2 cellular contexts compared by ENCODE assay signal in the genomic region with DNA sequence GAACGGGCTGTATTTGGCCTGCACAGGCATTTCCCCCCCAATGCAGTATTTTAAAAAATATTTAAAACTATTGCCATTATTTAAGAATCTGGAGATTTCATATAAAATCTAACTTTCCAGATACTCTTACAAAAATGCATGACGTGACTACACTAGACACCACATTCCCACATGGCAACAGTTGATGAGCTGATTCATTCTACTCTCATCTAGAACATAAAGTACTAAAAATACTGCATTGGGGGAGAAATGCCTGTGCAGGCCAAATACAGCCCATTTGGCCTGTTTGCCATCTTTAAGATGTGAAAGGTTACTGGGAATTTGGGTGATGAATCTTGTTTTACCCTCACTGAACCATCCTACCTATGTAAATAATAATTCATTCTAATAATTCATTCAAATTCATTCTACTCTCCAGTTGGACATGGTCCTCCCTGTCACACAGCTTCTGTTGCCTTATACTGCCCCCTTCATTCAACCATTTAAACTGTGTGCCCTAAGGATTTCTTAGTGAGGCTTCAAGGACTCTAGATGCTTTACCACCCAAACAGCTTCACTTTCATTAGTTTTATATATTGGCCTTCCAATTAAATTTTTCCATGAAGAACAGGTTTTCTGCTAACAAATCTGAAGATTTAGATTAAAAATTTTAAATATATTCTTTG.
TF ChIP-seq lines count a peak whose summit lies in the region.

No MANE protein-coding gene starts in this region.

TF ChIP-seq in GM23338, 12 proteins besides CTCF, POLR2A, EP300 and RAD21 (continues in another document):
- TF ChIP-seq, protein P1, sequence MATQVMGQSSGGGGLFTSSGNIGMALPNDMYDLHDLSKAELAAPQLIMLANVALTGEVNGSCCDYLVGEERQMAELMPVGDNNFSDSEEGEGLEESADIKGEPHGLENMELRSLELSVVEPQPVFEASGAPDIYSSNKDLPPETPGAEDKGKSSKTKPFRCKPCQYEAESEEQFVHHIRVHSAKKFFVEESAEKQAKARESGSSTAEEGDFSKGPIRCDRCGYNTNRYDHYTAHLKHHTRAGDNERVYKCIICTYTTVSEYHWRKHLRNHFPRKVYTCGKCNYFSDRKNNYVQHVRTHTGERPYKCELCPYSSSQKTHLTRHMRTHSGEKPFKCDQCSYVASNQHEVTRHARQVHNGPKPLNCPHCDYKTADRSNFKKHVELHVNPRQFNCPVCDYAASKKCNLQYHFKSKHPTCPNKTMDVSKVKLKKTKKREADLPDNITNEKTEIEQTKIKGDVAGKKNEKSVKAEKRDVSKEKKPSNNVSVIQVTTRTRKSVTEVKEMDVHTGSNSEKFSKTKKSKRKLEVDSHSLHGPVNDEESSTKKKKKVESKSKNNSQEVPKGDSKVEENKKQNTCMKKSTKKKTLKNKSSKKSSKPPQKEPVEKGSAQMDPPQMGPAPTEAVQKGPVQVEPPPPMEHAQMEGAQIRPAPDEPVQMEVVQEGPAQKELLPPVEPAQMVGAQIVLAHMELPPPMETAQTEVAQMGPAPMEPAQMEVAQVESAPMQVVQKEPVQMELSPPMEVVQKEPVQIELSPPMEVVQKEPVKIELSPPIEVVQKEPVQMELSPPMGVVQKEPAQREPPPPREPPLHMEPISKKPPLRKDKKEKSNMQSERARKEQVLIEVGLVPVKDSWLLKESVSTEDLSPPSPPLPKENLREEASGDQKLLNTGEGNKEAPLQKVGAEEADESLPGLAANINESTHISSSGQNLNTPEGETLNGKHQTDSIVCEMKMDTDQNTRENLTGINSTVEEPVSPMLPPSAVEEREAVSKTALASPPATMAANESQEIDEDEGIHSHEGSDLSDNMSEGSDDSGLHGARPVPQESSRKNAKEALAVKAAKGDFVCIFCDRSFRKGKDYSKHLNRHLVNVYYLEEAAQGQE (IDR thresholded peaks at IDR 0.05; ENCODE audit: unreplicated experiment): no peak
- TF ChIP-seq EZH2phosphoT487 (IDR thresholded peaks at IDR 0.05; ENCODE audit: unreplicated experiment) (no peak), EZH2 (IDR thresholded peaks at IDR 0.05; ENCODE audit: low read depth, unreplicated experiment) (no peak), CREB1 (CRISPR knock-in tag; IDR thresholded peaks at IDR 0.05; ENCODE audit: low read depth) (no peak), POLR2AphosphoS5 (IDR thresholded peaks at IDR 0.05; ENCODE audit: low read depth) (no peak), JUNB (IDR thresholded peaks at IDR 0.05; ENCODE audit: unreplicated experiment) (no peak)
- TF ChIP-seq, protein P2, sequence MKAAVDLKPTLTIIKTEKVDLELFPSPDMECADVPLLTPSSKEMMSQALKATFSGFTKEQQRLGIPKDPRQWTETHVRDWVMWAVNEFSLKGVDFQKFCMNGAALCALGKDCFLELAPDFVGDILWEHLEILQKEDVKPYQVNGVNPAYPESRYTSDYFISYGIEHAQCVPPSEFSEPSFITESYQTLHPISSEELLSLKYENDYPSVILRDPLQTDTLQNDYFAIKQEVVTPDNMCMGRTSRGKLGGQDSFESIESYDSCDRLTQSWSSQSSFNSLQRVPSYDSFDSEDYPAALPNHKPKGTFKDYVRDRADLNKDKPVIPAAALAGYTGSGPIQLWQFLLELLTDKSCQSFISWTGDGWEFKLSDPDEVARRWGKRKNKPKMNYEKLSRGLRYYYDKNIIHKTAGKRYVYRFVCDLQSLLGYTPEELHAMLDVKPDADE (IDR thresholded peaks at IDR 0.05): no peak
- TF ChIP-seq, protein P3, sequence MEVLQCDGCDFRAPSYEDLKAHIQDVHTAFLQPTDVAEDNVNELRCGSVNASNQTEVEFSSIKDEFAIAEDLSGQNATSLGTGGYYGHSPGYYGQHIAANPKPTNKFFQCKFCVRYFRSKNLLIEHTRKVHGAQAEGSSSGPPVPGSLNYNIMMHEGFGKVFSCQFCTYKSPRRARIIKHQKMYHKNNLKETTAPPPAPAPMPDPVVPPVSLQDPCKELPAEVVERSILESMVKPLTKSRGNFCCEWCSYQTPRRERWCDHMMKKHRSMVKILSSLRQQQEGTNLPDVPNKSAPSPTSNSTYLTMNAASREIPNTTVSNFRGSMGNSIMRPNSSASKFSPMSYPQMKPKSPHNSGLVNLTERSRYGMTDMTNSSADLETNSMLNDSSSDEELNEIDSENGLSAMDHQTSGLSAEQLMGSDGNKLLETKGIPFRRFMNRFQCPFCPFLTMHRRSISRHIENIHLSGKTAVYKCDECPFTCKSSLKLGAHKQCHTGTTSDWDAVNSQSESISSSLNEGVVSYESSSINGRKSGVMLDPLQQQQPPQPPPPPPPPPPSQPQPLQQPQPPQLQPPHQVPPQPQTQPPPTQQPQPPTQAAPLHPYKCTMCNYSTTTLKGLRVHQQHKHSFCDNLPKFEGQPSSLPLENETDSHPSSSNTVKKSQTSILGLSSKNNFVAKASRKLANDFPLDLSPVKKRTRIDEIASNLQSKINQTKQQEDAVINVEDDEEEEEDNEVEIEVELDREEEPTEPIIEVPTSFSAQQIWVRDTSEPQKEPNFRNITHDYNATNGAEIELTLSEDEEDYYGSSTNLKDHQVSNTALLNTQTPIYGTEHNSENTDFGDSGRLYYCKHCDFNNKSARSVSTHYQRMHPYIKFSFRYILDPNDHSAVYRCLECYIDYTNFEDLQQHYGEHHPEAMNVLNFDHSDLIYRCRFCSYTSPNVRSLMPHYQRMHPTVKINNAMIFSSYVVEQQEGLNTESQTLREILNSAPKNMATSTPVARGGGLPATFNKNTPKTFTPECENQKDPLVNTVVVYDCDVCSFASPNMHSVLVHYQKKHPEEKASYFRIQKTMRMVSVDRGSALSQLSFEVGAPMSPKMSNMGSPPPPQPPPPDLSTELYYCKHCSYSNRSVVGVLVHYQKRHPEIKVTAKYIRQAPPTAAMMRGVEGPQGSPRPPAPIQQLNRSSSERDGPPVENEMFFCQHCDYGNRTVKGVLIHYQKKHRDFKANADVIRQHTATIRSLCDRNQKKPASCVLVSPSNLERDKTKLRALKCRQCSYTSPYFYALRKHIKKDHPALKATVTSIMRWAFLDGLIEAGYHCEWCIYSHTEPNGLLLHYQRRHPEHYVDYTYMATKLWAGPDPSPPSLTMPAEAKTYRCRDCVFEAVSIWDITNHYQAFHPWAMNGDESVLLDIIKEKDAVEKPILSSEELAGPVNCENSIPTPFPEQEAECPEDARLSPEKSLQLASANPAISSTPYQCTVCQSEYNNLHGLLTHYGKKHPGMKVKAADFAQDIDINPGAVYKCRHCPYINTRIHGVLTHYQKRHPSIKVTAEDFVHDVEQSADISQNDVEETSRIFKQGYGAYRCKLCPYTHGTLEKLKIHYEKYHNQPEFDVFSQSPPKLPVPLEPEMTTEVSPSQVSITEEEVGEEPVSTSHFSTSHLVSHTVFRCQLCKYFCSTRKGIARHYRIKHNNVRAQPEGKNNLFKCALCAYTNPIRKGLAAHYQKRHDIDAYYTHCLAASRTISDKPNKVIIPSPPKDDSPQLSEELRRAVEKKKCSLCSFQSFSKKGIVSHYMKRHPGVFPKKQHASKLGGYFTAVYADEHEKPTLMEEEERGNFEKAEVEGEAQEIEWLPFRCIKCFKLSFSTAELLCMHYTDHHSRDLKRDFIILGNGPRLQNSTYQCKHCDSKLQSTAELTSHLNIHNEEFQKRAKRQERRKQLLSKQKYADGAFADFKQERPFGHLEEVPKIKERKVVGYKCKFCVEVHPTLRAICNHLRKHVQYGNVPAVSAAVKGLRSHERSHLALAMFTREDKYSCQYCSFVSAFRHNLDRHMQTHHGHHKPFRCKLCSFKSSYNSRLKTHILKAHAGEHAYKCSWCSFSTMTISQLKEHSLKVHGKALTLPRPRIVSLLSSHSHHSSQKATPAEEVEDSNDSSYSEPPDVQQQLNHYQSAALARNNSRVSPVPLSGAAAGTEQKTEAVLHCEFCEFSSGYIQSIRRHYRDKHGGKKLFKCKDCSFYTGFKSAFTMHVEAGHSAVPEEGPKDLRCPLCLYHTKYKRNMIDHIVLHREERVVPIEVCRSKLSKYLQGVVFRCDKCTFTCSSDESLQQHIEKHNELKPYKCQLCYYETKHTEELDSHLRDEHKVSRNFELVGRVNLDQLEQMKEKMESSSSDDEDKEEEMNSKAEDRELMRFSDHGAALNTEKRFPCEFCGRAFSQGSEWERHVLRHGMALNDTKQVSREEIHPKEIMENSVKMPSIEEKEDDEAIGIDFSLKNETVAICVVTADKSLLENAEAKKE (CRISPR knock-in tag; IDR thresholded peaks at IDR 0.05): no peak

TF ChIP-seq in GM12878, 131 proteins besides CTCF, POLR2A, EP300 and RAD21:
- TF ChIP-seq CREB1 (IDR thresholded peaks at IDR 0.05; ENCODE audit: low read depth): no peak
- TF ChIP-seq, protein P4, sequence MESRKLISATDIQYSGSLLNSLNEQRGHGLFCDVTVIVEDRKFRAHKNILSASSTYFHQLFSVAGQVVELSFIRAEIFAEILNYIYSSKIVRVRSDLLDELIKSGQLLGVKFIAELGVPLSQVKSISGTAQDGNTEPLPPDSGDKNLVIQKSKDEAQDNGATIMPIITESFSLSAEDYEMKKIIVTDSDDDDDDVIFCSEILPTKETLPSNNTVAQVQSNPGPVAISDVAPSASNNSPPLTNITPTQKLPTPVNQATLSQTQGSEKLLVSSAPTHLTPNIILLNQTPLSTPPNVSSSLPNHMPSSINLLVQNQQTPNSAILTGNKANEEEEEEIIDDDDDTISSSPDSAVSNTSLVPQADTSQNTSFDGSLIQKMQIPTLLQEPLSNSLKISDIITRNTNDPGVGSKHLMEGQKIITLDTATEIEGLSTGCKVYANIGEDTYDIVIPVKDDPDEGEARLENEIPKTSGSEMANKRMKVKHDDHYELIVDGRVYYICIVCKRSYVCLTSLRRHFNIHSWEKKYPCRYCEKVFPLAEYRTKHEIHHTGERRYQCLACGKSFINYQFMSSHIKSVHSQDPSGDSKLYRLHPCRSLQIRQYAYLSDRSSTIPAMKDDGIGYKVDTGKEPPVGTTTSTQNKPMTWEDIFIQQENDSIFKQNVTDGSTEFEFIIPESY (IDR thresholded peaks at IDR 0.05): no peak
- no peak for TF ChIP-seq ZNF217 (IDR thresholded peaks at IDR 0.05)
- TF ChIP-seq WRNIP1 (IDR thresholded peaks at IDR 0.05; ENCODE audit: borderline replicate concordance, low read depth, low read length): no peak
- TF ChIP-seq BCL11A (IDR thresholded peaks at IDR 0.05; ENCODE audit: low read depth, low read length): no peak
- no peak for TF ChIP-seq NR2C1 (IDR thresholded peaks at IDR 0.05)
- no peak for TF ChIP-seq SRF (IDR thresholded peaks at IDR 0.05; ENCODE audit: low read depth in 2 of 2, low read length in 2 of 2)
- TF ChIP-seq, protein P5, sequence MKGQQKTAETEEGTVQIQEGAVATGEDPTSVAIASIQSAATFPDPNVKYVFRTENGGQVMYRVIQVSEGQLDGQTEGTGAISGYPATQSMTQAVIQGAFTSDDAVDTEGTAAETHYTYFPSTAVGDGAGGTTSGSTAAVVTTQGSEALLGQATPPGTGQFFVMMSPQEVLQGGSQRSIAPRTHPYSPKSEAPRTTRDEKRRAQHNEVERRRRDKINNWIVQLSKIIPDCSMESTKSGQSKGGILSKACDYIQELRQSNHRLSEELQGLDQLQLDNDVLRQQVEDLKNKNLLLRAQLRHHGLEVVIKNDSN (IDR thresholded peaks at IDR 0.05; ENCODE audit: borderline replicate concordance, extremely low read length, insufficient read depth, low read depth, low read length): no peak
- no peak for TF ChIP-seq HCFC1 (IDR thresholded peaks at IDR 0.05; ENCODE audit: low read length)
